Comparison of ENCODE assay signal across 2 cellular contexts in genomic region chr17:75188614-75189013, GRCh38.
TF ChIP-seq lines count a peak whose summit lies in the region.

No MANE protein-coding gene starts in this region.

TF ChIP-seq in HCT116, 20 proteins besides CTCF, POLR2A, EP300 and RAD21:
- TF ChIP-seq, protein P1, sequence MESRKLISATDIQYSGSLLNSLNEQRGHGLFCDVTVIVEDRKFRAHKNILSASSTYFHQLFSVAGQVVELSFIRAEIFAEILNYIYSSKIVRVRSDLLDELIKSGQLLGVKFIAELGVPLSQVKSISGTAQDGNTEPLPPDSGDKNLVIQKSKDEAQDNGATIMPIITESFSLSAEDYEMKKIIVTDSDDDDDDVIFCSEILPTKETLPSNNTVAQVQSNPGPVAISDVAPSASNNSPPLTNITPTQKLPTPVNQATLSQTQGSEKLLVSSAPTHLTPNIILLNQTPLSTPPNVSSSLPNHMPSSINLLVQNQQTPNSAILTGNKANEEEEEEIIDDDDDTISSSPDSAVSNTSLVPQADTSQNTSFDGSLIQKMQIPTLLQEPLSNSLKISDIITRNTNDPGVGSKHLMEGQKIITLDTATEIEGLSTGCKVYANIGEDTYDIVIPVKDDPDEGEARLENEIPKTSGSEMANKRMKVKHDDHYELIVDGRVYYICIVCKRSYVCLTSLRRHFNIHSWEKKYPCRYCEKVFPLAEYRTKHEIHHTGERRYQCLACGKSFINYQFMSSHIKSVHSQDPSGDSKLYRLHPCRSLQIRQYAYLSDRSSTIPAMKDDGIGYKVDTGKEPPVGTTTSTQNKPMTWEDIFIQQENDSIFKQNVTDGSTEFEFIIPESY (IDR thresholded peaks at IDR 0.05; ENCODE audit: extremely low read depth, insufficient replicate concordance, low read length) = no peak
- TF ChIP-seq EZH2phosphoT487 (IDR thresholded peaks at IDR 0.05; ENCODE audit: borderline replicate concordance) = no peak
- no peak for TF ChIP-seq YY1 (IDR thresholded peaks at IDR 0.05; ENCODE audit: extremely low read depth, insufficient replicate concordance, low read depth, low read length)
- no peak for TF ChIP-seq ZNF274 (IDR thresholded peaks at IDR 0.05; ENCODE audit: low read depth, low read length)
- TF ChIP-seq CEBPB (IDR thresholded peaks at IDR 0.05; ENCODE audit: low read depth) = no peak
- no peak for TF ChIP-seq ATF3 (IDR thresholded peaks at IDR 0.05)
- TF ChIP-seq MAX (IDR thresholded peaks at IDR 0.05) = no peak
- TF ChIP-seq SP1 (IDR thresholded peaks at IDR 0.05; ENCODE audit: low read depth) = no peak

TF ChIP-seq in HepG2, 621 proteins besides CTCF, POLR2A, EP300 and RAD21:
- TF ChIP-seq ZNF576 (CRISPR knock-in tag; IDR thresholded peaks at IDR 0.05) (no peak), ZNF24 (IDR thresholded peaks at IDR 0.05) (peak; percentile 87)
TF ChIP-seq in HepG2: peak in this region for 1.
